In genomic region chr1:108496856-108497255, GRCh38 we compare ENCODE assay signal across 12 cellular contexts. TPM values are rescaled to one million over a fixed set of nuclear protein-coding genes. Genes with fewer than 3 reads are reported as not detected.
"Had no signal": no experiment of that assay in that cellular context is flagged by ENCODE, and none has a peak within 500 bp of the region (broad histone marks: within the 10 kb centered on the region; RNA-seq: fewer than 3 reads in every experiment).

No MANE protein-coding gene starts in this region.

RNA-seq across cellular contexts. Expression of gene NBPF6, which starts 46.7 kb away (rescaled TPM):
- total RNA-seq: stomach, subcutaneous adipose tissue, suprapubic skin, temporal lobe, thoracic aorta, thyroid gland, upper lobe of left lung, upper lobe of right lung, ureter, urinary bladder, uterus, vagina had no signal
- polyA plus RNA-seq: stomach, urinary bladder had no signal
